Comparison of ENCODE assay signal across 1 cellular context in the genomic region with DNA sequence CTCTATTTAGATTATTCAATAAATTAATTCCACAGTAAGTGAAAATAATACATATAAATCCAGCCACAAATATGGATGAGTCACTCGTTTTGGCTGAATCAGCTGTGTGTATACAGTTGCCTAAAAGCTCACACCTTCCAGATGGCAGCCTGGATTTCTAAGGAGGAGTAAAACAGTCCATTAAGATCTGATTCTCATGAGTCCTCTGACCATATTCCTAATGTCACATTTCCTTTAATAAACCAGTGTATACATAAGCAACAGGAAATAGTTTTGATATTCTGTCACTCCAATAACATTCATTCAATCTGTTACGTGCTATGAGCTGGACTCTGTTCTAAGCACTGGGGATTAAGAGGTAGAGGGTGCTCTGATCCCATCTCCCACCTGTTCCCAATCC.
TF ChIP-seq lines count a peak whose summit lies in the region.

No MANE protein-coding gene starts in this region.

TF ChIP-seq in endothelial cell of umbilical vein, 7 proteins besides CTCF, POLR2A, EP300 and RAD21:
- TF ChIP-seq JUN (IDR thresholded peaks at IDR 0.05; ENCODE audit: borderline replicate concordance, insufficient read depth, insufficient read length, low read depth) (peak; percentile 88), FOS (IDR thresholded peaks at IDR 0.05; ENCODE audit: borderline replicate concordance, insufficient read depth, low read length) (peak; percentile 97), EZH2 (IDR thresholded peaks at IDR 0.05; ENCODE audit: borderline replicate concordance, low read depth, low read length, severe bottlenecking) (no peak), POLR2AphosphoS5 (IDR thresholded peaks at IDR 0.05; ENCODE audit: insufficient read depth, low read depth, low read length) (peak; percentile 61), GATA2 (IDR thresholded peaks at IDR 0.05; ENCODE audit: insufficient read depth, insufficient read length, low read depth, low read length) (peak; percentile 57), MYC (IDR thresholded peaks at IDR 0.05; ENCODE audit: low read depth, low read length) (no peak)
- TF ChIP-seq, protein P1, sequence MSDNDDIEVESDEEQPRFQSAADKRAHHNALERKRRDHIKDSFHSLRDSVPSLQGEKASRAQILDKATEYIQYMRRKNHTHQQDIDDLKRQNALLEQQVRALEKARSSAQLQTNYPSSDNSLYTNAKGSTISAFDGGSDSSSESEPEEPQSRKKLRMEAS (IDR thresholded peaks at IDR 0.05; ENCODE audit: insufficient read depth, insufficient read length) = no peak
TF ChIP-seq in endothelial cell of umbilical vein: peak in this region for 4.
